In genomic region chr2:222423632-222424280, GRCh38 we compare ENCODE assay signal across 8 cellular contexts. TPM values are rescaled to one million over a fixed set of nuclear protein-coding genes. Genes with fewer than 3 reads are reported as not detected.
DNase-seq lines count a peak whose midpoint lies in the region; ATAC-seq, FAIRE-seq and TF ChIP-seq lines count a peak whose summit lies in the region.

No MANE protein-coding gene starts in this region.

- H3K4me1 Mint-ChIP-seq in activated naive CD8-positive, alpha-beta T cell treated with anti-CD3 and anti-CD28 coated beads, Interleukin-2, amount 50 U/mL, for 24 hours: peaks cover 40% of the 10 kb centered on the region
- peaks cover 36% of the 10 kb centered on the region for H3K4me1 Mint-ChIP-seq in memory B cell
- peaks cover 45% of the 10 kb centered on the region for H3K4me1 Mint-ChIP-seq in stimulated activated naive CD8-positive, alpha-beta T cell treated with anti-CD3 and anti-CD28 coated beads, Interleukin-15, amount 100 ng/mL, for 72 hours

- ATAC-seq in GM21737 (IDR thresholded peaks at IDR 0.05; ENCODE audit: unreplicated experiment) (peak; percentile 22), memory B cell (ENCODE audit: low read depth) (peak; percentile 54)
- peak; percentile 75 for ATAC-seq in activated naive CD8-positive, alpha-beta T cell treated with anti-CD3 and anti-CD28 coated beads, Interleukin-2, amount 50 U/mL, for 24 hours
- ATAC-seq in stimulated activated naive CD8-positive, alpha-beta T cell treated with anti-CD3 and anti-CD28 coated beads, Interleukin-15, amount 100 ng/mL, for 72 hours: peak; percentile 69

- H3K4me3 Mint-ChIP-seq in activated naive CD8-positive, alpha-beta T cell treated with anti-CD3 and anti-CD28 coated beads, Interleukin-2, amount 50 U/mL, for 24 hours: peak overlapping the region; percentile 86
- peak overlapping the region; percentile 95 for H3K4me3 Mint-ChIP-seq in memory B cell
- H3K4me3 Mint-ChIP-seq in stimulated activated naive CD8-positive, alpha-beta T cell treated with anti-CD3 and anti-CD28 coated beads, Interleukin-15, amount 100 ng/mL, for 72 hours: peak overlapping the region; percentile 96 to 97

- H3K27ac Mint-ChIP-seq in activated naive CD8-positive, alpha-beta T cell treated with anti-CD3 and anti-CD28 coated beads, Interleukin-2, amount 50 U/mL, for 24 hours: peak overlapping the region; percentile 93
- H3K27ac Mint-ChIP-seq in memory B cell: peak overlapping the region; percentile 94
- H3K27ac Mint-ChIP-seq in stimulated activated naive CD8-positive, alpha-beta T cell treated with anti-CD3 and anti-CD28 coated beads, Interleukin-15, amount 100 ng/mL, for 72 hours: peak overlapping the region; percentile 97 to 99

- FAIRE-seq in GM12892 (lab: Jason Lieb, UNC): peak; percentile 88

- H3K36me3 Mint-ChIP-seq in activated naive CD8-positive, alpha-beta T cell treated with anti-CD3 and anti-CD28 coated beads, Interleukin-2, amount 50 U/mL, for 24 hours (ENCODE audit: low read depth): peaks cover 4% of the 10 kb centered on the region
- H3K36me3 Mint-ChIP-seq in memory B cell: no peaks in the 10 kb centered on the region

- no peaks in the 10 kb centered on the region for H3K9me3 Mint-ChIP-seq in activated naive CD8-positive, alpha-beta T cell treated with anti-CD3 and anti-CD28 coated beads, Interleukin-2, amount 50 U/mL, for 24 hours
- H3K9me3 Mint-ChIP-seq in memory B cell: no peaks in the 10 kb centered on the region
- no peaks in the 10 kb centered on the region for H3K9me3 Mint-ChIP-seq in stimulated activated naive CD8-positive, alpha-beta T cell treated with anti-CD3 and anti-CD28 coated beads, Interleukin-15, amount 100 ng/mL, for 72 hours

- H3K27me3 Mint-ChIP-seq in activated naive CD8-positive, alpha-beta T cell treated with anti-CD3 and anti-CD28 coated beads, Interleukin-2, amount 50 U/mL, for 24 hours: peaks cover 53% of the 10 kb centered on the region
- no peaks in the 10 kb centered on the region for H3K27me3 Mint-ChIP-seq in memory B cell
- peaks cover 64% of the 10 kb centered on the region for H3K27me3 Mint-ChIP-seq in stimulated activated naive CD8-positive, alpha-beta T cell treated with anti-CD3 and anti-CD28 coated beads, Interleukin-15, amount 100 ng/mL, for 72 hours

- no peak for DNase-seq in GM12892 (ENCODE audit: insufficient read length)
- DNase-seq in NCI-H345 (lab: John Stamatoyannopoulos, UW): peak; percentile 63
- peak; percentile 55 for DNase-seq in activated naive CD8-positive, alpha-beta T cell treated with anti-CD3 and anti-CD28 coated beads, Interleukin-2, amount 50 U/mL, for 24 hours
- peak; percentile 25 to 30 for DNase-seq in memory B cell (ENCODE audit: low spot score in 2 of 2)
- peak; percentile 42 to 62 for DNase-seq in stimulated activated naive CD8-positive, alpha-beta T cell treated with anti-CD3 and anti-CD28 coated beads, Interleukin-15, amount 100 ng/mL, for 72 hours
- no peak for DNase-seq in NCI-H2081 treated with DMSO at 0.1 percent for 48 hours (lab: John Stamatoyannopoulos, UW)
- DNase-seq in HUDEP-2 (lab: John Stamatoyannopoulos, UW; ENCODE audit: unreplicated experiment in 76 of 76): no peak

- peak; percentile 78 for TF ChIP-seq POLR2A in GM12892 (IDR thresholded peaks at IDR 0.05; ENCODE audit: low read depth, low read length)

RNA-seq across cellular contexts. Expression of gene SGPP2, which starts 0.6 kb away (rescaled TPM):
- 13.0 TPM for polyA plus RNA-seq in GM12892 (2012; ENCODE audit: missing spikeins)

Comparison
In these comparisons a context has a peak if more than half of its experiments do, and no peak if none do; other contexts are left out.
1. DNase-seq: peak in NCI-H345 (single experiment), activated naive CD8-positive, alpha-beta T cell treated with anti-CD3 and anti-CD28 coated beads, Interleukin-2, amount 50 U/mL, for 24 hours (single experiment), memory B cell (2 of 2) and stimulated activated naive CD8-positive, alpha-beta T cell treated with anti-CD3 and anti-CD28 coated beads, Interleukin-15, amount 100 ng/mL, for 72 hours (2 of 2); none in GM12892 (single experiment), NCI-H2081 treated with DMSO at 0.1 percent for 48 hours (single experiment) and HUDEP-2 (0 of 76).
2. ATAC-seq: peak in every context shown above with its lines; median percentile 75 in activated naive CD8-positive, alpha-beta T cell treated with anti-CD3 and anti-CD28 coated beads, Interleukin-2, amount 50 U/mL, for 24 hours; 69 in stimulated activated naive CD8-positive, alpha-beta T cell treated with anti-CD3 and anti-CD28 coated beads, Interleukin-15, amount 100 ng/mL, for 72 hours; 54 in memory B cell; 22 in GM21737.
3. Peak in every context shown above with its lines, with median percentiles within 50 percentile points of each other: H3K27ac Mint-ChIP-seq and H3K4me3 Mint-ChIP-seq.